In genomic region chr17:48053758-48054237, GRCh38 we compare ENCODE assay signal across 9 cellular contexts. TPM values are rescaled to one million over a fixed set of nuclear protein-coding genes. Genes with fewer than 3 reads are reported as not detected.
DNase-seq lines count a peak whose midpoint lies in the region; ATAC-seq, FAIRE-seq and TF ChIP-seq lines count a peak whose summit lies in the region.
"Had no signal": no experiment of that assay in that cellular context is flagged by ENCODE, and none has a peak within 500 bp of the region (broad histone marks: within the 10 kb centered on the region; RNA-seq: fewer than 3 reads in every experiment).

No MANE protein-coding gene starts in this region.

- no TSS peak for BruUV-seq in HepG2 (replicated peaks; lab: Mats Ljungman, UMichigan)

- POLR2A ChIA-PET in HepG2 (lab: Yijun Ruan, JAX) (interaction anchor here (0.7 kb wide), 1 partner anchor 15 kb away, joined by 3 read pairs; no protein-coding TSS in a partner anchor), GM10248 (lab: Yijun Ruan, JAX) (interaction anchor here (0.9 kb wide), 1 partner anchor 10 kb away, joined by 3 read pairs; no protein-coding TSS in a partner anchor)

- 94% methylated on average over 5 of the region's 6 CpGs for WGBS in HepG2 (ENCODE audit: low lambda C conversion rate)

- TF ChIP-seq CTCF in HepG2 (CRISPR knock-in tag; IDR thresholded peaks at IDR 0.05) (no peak), GM10248 (IDR thresholded peaks at IDR 0.05; ENCODE audit: control extremely low read depth, extremely low read depth, low read depth, missing control alignments) (no peak)

- H3K79me2 ChIP-seq in HepG2 (ENCODE audit: insufficient read depth, low read length), result peaks cover 52% of the 10 kb centered on the region

- H3K36me3 ChIP-seq in adipocyte (ENCODE audit: control insufficient read depth, insufficient read depth, low read length, severe bottlenecking), result peaks cover 36% of the 10 kb centered on the region
- peaks cover 42 to 81% of the 10 kb centered on the region in 2 experiments for H3K36me3 ChIP-seq in HepG2 (replicated peaks in 1 of 2; ENCODE audit: control insufficient read depth in 1 of 2, insufficient read depth in 2 of 2, low read length in 2 of 2)

- H4K20me1 ChIP-seq in HepG2 (ENCODE audit: insufficient read depth, low read length), result peaks cover 45% of the 10 kb centered on the region

- CTCF ChIA-PET in HepG2 (lab: Yijun Ruan, JAX; ENCODE audit: low intra/inter-chr PET ratio, low total read pairs) (no interaction called here), GM10248 (lab: Yijun Ruan, JAX) (interaction anchor here (1.0 to 17.2 kb wide), 2 partner anchors 24 to 27 kb away, joined by 4 to 214 read pairs; no protein-coding TSS in a partner anchor)

- no peaks in the 10 kb centered on the region for H3K27me3 Mint-ChIP-seq in T-helper 1 cell treated with Interleukin-12 subunit alpha and Interleukin-12 subunit beta and Interleukin-4 antibody, amounts not matched to agents 30 μg/mL and 1 μg/mL, for 36 hours (ENCODE audit: low read depth)

- no peaks in the 10 kb centered on the region for H3K9me3 Mint-ChIP-seq in T-helper 1 cell treated with Interleukin-12 subunit alpha and Interleukin-12 subunit beta and Interleukin-4 antibody, amounts not matched to agents 30 μg/mL and 1 μg/mL, for 36 hours

- peak overlapping the region; percentile 75 for H3K27ac Mint-ChIP-seq in T-helper 1 cell treated with Interleukin-12 subunit alpha and Interleukin-12 subunit beta and Interleukin-4 antibody, amounts not matched to agents 30 μg/mL and 1 μg/mL, for 36 hours

- TF ChIP-seq EP300 in HepG2 (IDR thresholded peaks at IDR 0.05; ENCODE audit: low read depth in 2 of 2, low read length in 2 of 2) (no peak), HepG2 (CRISPR knock-in tag; IDR thresholded peaks at IDR 0.05; ENCODE audit: borderline replicate concordance) (no peak)

- TF ChIP-seq POLR2A in HepG2 (IDR thresholded peaks at IDR 0.05; ENCODE audit: insufficient read depth in 1 of 2, low read depth in 2 of 2, low read length in 2 of 2), result no peak

- no peak for TF ChIP-seq RAD21 in HepG2 (CRISPR knock-in tag; IDR thresholded peaks at IDR 0.05)

- no peaks in the 10 kb centered on the region for H3K9me3 ChIP-seq in adipocyte (ENCODE audit: control insufficient read depth, low read length)
- H3K9me3 ChIP-seq in HepG2 (ENCODE audit: low read length), result no peaks in the 10 kb centered on the region

- FAIRE-seq in HepG2 (lab: Jason Lieb, UNC), result no peak
- FAIRE-seq: islet of Langerhans had no signal

- peak overlapping the region; percentile 93 for H3K4me2 ChIP-seq in HepG2 (ENCODE audit: low read depth, low read length)

- intact Hi-C loops in HepG2 (cut with micrococcal nuclease; ENCODE audit: unreplicated experiment), result loop anchor here (2.0 kb wide), 1 partner anchor 21 kb away; no protein-coding TSS in a partner anchor

- H3K27me3 ChIP-seq in adipocyte (replicated peaks; ENCODE audit: control insufficient read depth, insufficient read depth, low read length) (no peaks in the 10 kb centered on the region), HepG2 (ENCODE audit: control insufficient read depth in 1 of 2, insufficient read depth in 2 of 2, low read length in 2 of 2) (no peaks in the 10 kb centered on the region; a peak in 1 of 5 replicates)

- H2AFZ ChIP-seq in HepG2 (ENCODE audit: low read length), result no peak overlapping the region

- DNase-seq in T-helper 1 cell (no peak), adipocyte (ENCODE audit: low read depth) (no peak), HepG2 (ENCODE audit: low spot score) (no peak), GM10248 (ENCODE audit: extremely low spot score) (no peak), DMS53 treated with DMSO at 0.1 percent for 48 hours (lab: John Stamatoyannopoulos, UW; ENCODE audit: unreplicated experiment) (no peak), NCI-H2196 (lab: John Stamatoyannopoulos, UW; ENCODE audit: unreplicated experiment) (no peak)

- peaks cover 67% of the 10 kb centered on the region for H3K36me3 Mint-ChIP-seq in T-helper 1 cell treated with Interleukin-12 subunit alpha and Interleukin-12 subunit beta and Interleukin-4 antibody, amounts not matched to agents 30 μg/mL and 1 μg/mL, for 36 hours (ENCODE audit: low read depth)

- peaks cover 65% of the 10 kb centered on the region for H3K4me1 Mint-ChIP-seq in T-helper 1 cell treated with Interleukin-12 subunit alpha and Interleukin-12 subunit beta and Interleukin-4 antibody, amounts not matched to agents 30 μg/mL and 1 μg/mL, for 36 hours (ENCODE audit: low read depth)

- ATAC-seq in HepG2, result no peak

- H3K4me1 ChIP-seq in adipocyte (ENCODE audit: control insufficient read depth, insufficient read depth, low read length), result peaks cover 55% of the 10 kb centered on the region
- H3K4me1 ChIP-seq in HepG2 (ENCODE audit: insufficient read depth, low read length), result peaks cover 59% of the 10 kb centered on the region

- H3K4me3 ChIP-seq in adipocyte (ENCODE audit: low read length) (peak overlapping the region; percentile 99), HepG2 (replicated peaks in 1 of 3; ENCODE audit: insufficient read depth in 1 of 3, low read depth in 2 of 3, low read length in 3 of 3) (peak overlapping the region in 1 of 3 experiments; percentile 41; a peak in 1 of 6 replicates)

- H3K27ac ChIP-seq in HepG2 (ENCODE audit: extremely low read length, insufficient read depth, low read length) (peak overlapping the region; percentile 83), temporal lobe (ENCODE audit: low read depth, low read length) (peak overlapping the region; percentile 87)

- in situ Hi-C loops in HepG2 (cut with HindIII; ENCODE audit: extremely low pct_ligation_motif_present, low pct_unique_long_range_greater_than_20kb), result no loop called here

- H3K4me3 Mint-ChIP-seq in T-helper 1 cell treated with Interleukin-12 subunit alpha and Interleukin-12 subunit beta and Interleukin-4 antibody, amounts not matched to agents 30 μg/mL and 1 μg/mL, for 36 hours, result no peak overlapping the region

- H3K9ac ChIP-seq in adipocyte (ENCODE audit: low read length) (peak overlapping the region; percentile 99), HepG2 (ENCODE audit: insufficient read depth, low read depth, low read length) (peak overlapping the region; percentile 71; the same call in 1 of the 2 replicates)

RNA-seq across cellular contexts. Expression of gene NFE2L1, which starts 5.6 kb away (rescaled TPM):
- total RNA-seq in HepG2 (2016; rRNA removed; fragmentation: Illumina TruSeq; extraction: Trizol) (53.7 and 67.0 TPM in 2 replicates), temporal lobe (33.2 TPM)
- total RNA-seq in HepG2 (2016; cell fraction: cytosol; rRNA removed; fragmentation: Illumina TruSeq; extraction: Trizol; ENCODE audit: low read depth), result 4.7 and 5.3 TPM in 2 replicates
- total RNA-seq in HepG2 (2016; cell fraction: insoluble cytoplasmic fraction; rRNA removed; fragmentation: Illumina TruSeq; extraction: Trizol), result 48.3 and 75.7 TPM in 2 replicates
- total RNA-seq in HepG2 (2016; cell fraction: membrane; rRNA removed; fragmentation: Illumina TruSeq; extraction: Trizol), result 18.1 and 20.9 TPM in 2 replicates
- total RNA-seq in HepG2 (2016; cell fraction: nucleus; rRNA removed; fragmentation: Illumina TruSeq; extraction: Trizol), result 60.7 and 74.8 TPM in 2 replicates
- 234 and 278 TPM in 2 replicates for polyA plus RNA-seq in HepG2 (2011; rRNA removed)
- polyA plus RNA-seq in HepG2 (2011; cell fraction: cytosol; rRNA removed), result 165 and 176 TPM in 2 replicates
- 160 and 175 TPM in 2 replicates for polyA plus RNA-seq in HepG2 (2011; cell fraction: nucleus; rRNA removed)
- 180 and 241 TPM in 2 replicates for polyA plus RNA-seq in HepG2 (2012)
- 4.2 and 4.4 TPM in 2 replicates for polyA plus RNA-seq in HepG2 (2016; cell fraction: cytosol; fragmentation: Illumina TruSeq; extraction: Trizol; ENCODE audit: low read depth)
- 37.5 and 44.9 TPM in 2 replicates for polyA plus RNA-seq in HepG2 (2016; cell fraction: insoluble cytoplasmic fraction; fragmentation: Illumina TruSeq; extraction: Trizol; ENCODE audit: low read depth)
- 11.3 and 11.8 TPM in 2 replicates for polyA plus RNA-seq in HepG2 (2016; cell fraction: membrane; fragmentation: Illumina TruSeq; extraction: Trizol; ENCODE audit: low read depth)
- polyA plus RNA-seq in HepG2 (2016; cell fraction: nucleus; fragmentation: Illumina TruSeq; extraction: Trizol; ENCODE audit: insufficient read depth, low read depth), result 92.7 and 103 TPM in 2 replicates
- polyA minus RNA-seq in HepG2 (2011; rRNA and poly(A)+ RNA removed; ENCODE audit: low replicate concordance), result 108 and 333 TPM in 2 replicates
- polyA minus RNA-seq in HepG2 (2011; cell fraction: cytosol; rRNA and poly(A)+ RNA removed), result 114 and 124 TPM in 2 replicates
- polyA minus RNA-seq in HepG2 (2011; cell fraction: nucleus; rRNA and poly(A)+ RNA removed), result 57.3 and 65.6 TPM in 2 replicates

RNA-seq across cellular contexts. Expression of gene COPZ2, which starts 16.2 kb away (rescaled TPM):
- 0.74 and 1.5 TPM in 2 replicates for total RNA-seq in HepG2 (2016; rRNA removed; fragmentation: Illumina TruSeq; extraction: Trizol)
- 0.81 and 1.5 TPM in 2 replicates for total RNA-seq in HepG2 (2016; cell fraction: cytosol; rRNA removed; fragmentation: Illumina TruSeq; extraction: Trizol; ENCODE audit: low read depth)
- 0.91 TPM in 1 of 2 replicates, not detected in the other for total RNA-seq in HepG2 (2016; cell fraction: insoluble cytoplasmic fraction; rRNA removed; fragmentation: Illumina TruSeq; extraction: Trizol)
- total RNA-seq in HepG2 (2016; cell fraction: membrane; rRNA removed; fragmentation: Illumina TruSeq; extraction: Trizol), result 0.96 and 1.8 TPM in 2 replicates
- 1.4 TPM in 1 of 2 replicates, not detected in the other for total RNA-seq in HepG2 (2016; cell fraction: nucleus; rRNA removed; fragmentation: Illumina TruSeq; extraction: Trizol)
- 0.48 and 0.61 TPM in 2 replicates for polyA plus RNA-seq in HepG2 (2011; rRNA removed)
- 0.48 and 0.96 TPM in 2 replicates for polyA plus RNA-seq in HepG2 (2011; cell fraction: cytosol; rRNA removed)
- polyA plus RNA-seq in HepG2 (2011; cell fraction: nucleus; rRNA removed), result 0.68 and 0.90 TPM in 2 replicates
- 0.63 and 1.8 TPM in 2 replicates for polyA plus RNA-seq in HepG2 (2012)
- polyA plus RNA-seq in HepG2 (2016; cell fraction: cytosol; fragmentation: Illumina TruSeq; extraction: Trizol; ENCODE audit: low read depth), result 2.3 and 2.4 TPM in 2 replicates
- polyA plus RNA-seq in HepG2 (2016; cell fraction: insoluble cytoplasmic fraction; fragmentation: Illumina TruSeq; extraction: Trizol; ENCODE audit: low read depth), result 0.87 and 4.9 TPM in 2 replicates
- polyA plus RNA-seq in HepG2 (2016; cell fraction: membrane; fragmentation: Illumina TruSeq; extraction: Trizol; ENCODE audit: low read depth), result 1.1 and 2.1 TPM in 2 replicates
- polyA plus RNA-seq in HepG2 (2016; cell fraction: nucleus; fragmentation: Illumina TruSeq; extraction: Trizol; ENCODE audit: insufficient read depth, low read depth), result 2.4 TPM in 1 of 2 replicates, not detected in the other
- polyA minus RNA-seq in HepG2 (2011; rRNA and poly(A)+ RNA removed; ENCODE audit: low replicate concordance), result 0.50 and 0.94 TPM in 2 replicates
- polyA minus RNA-seq in HepG2 (2011; cell fraction: cytosol; rRNA and poly(A)+ RNA removed), result not detected in 2 replicates
- 0.77 TPM in 1 of 2 replicates, not detected in the other for polyA minus RNA-seq in HepG2 (2011; cell fraction: nucleus; rRNA and poly(A)+ RNA removed)
- 2.0 TPM for total RNA-seq in temporal lobe

RNA-seq across cellular contexts. Expression of gene CBX1, which starts 47.5 kb away (rescaled TPM):
- total RNA-seq in HepG2 (2016; rRNA removed; fragmentation: Illumina TruSeq; extraction: Trizol) (108 and 143 TPM in 2 replicates), temporal lobe (89.5 TPM)
- total RNA-seq in HepG2 (2016; cell fraction: cytosol; rRNA removed; fragmentation: Illumina TruSeq; extraction: Trizol; ENCODE audit: low read depth), result 16.2 and 17.8 TPM in 2 replicates
- total RNA-seq in HepG2 (2016; cell fraction: insoluble cytoplasmic fraction; rRNA removed; fragmentation: Illumina TruSeq; extraction: Trizol), result 108 and 140 TPM in 2 replicates
- total RNA-seq in HepG2 (2016; cell fraction: membrane; rRNA removed; fragmentation: Illumina TruSeq; extraction: Trizol), result 67.2 and 72.5 TPM in 2 replicates
- total RNA-seq in HepG2 (2016; cell fraction: nucleus; rRNA removed; fragmentation: Illumina TruSeq; extraction: Trizol), result 42.1 and 47.3 TPM in 2 replicates
- 14.1 and 17.8 TPM in 2 replicates for polyA plus RNA-seq in HepG2 (2011; rRNA removed)
- 10.3 and 14.7 TPM in 2 replicates for polyA plus RNA-seq in HepG2 (2011; cell fraction: cytosol; rRNA removed)
- 6.8 and 9.2 TPM in 2 replicates for polyA plus RNA-seq in HepG2 (2011; cell fraction: nucleus; rRNA removed)
- 50.0 and 59.7 TPM in 2 replicates for polyA plus RNA-seq in HepG2 (2012)
- polyA plus RNA-seq in HepG2 (2016; cell fraction: cytosol; fragmentation: Illumina TruSeq; extraction: Trizol; ENCODE audit: low read depth), result 17.9 and 19.4 TPM in 2 replicates
- 155 TPM in 2 replicates for polyA plus RNA-seq in HepG2 (2016; cell fraction: insoluble cytoplasmic fraction; fragmentation: Illumina TruSeq; extraction: Trizol; ENCODE audit: low read depth)
- polyA plus RNA-seq in HepG2 (2016; cell fraction: membrane; fragmentation: Illumina TruSeq; extraction: Trizol; ENCODE audit: low read depth), result 52.8 TPM in 2 replicates
- polyA plus RNA-seq in HepG2 (2016; cell fraction: nucleus; fragmentation: Illumina TruSeq; extraction: Trizol; ENCODE audit: insufficient read depth, low read depth), result 70.7 and 71.8 TPM in 2 replicates
- polyA minus RNA-seq in HepG2 (2011; rRNA and poly(A)+ RNA removed; ENCODE audit: low replicate concordance), result 6.5 and 6.7 TPM in 2 replicates
- 12.5 and 14.1 TPM in 2 replicates for polyA minus RNA-seq in HepG2 (2011; cell fraction: cytosol; rRNA and poly(A)+ RNA removed)
- 9.0 and 9.3 TPM in 2 replicates for polyA minus RNA-seq in HepG2 (2011; cell fraction: nucleus; rRNA and poly(A)+ RNA removed)

RNA-seq across cellular contexts. Expression of gene SNX11, which starts 53.8 kb away (rescaled TPM):
- total RNA-seq in HepG2 (2016; rRNA removed; fragmentation: Illumina TruSeq; extraction: Trizol) (14.0 and 15.9 TPM in 2 replicates), temporal lobe (11.1 TPM)
- 6.2 and 6.3 TPM in 2 replicates for total RNA-seq in HepG2 (2016; cell fraction: cytosol; rRNA removed; fragmentation: Illumina TruSeq; extraction: Trizol; ENCODE audit: low read depth)
- 13.8 and 15.9 TPM in 2 replicates for total RNA-seq in HepG2 (2016; cell fraction: insoluble cytoplasmic fraction; rRNA removed; fragmentation: Illumina TruSeq; extraction: Trizol)
- total RNA-seq in HepG2 (2016; cell fraction: membrane; rRNA removed; fragmentation: Illumina TruSeq; extraction: Trizol), result 14.3 and 16.5 TPM in 2 replicates
- 11.5 and 12.4 TPM in 2 replicates for total RNA-seq in HepG2 (2016; cell fraction: nucleus; rRNA removed; fragmentation: Illumina TruSeq; extraction: Trizol)
- polyA plus RNA-seq in HepG2 (2011; rRNA removed), result 12.9 and 14.0 TPM in 2 replicates
- polyA plus RNA-seq in HepG2 (2011; cell fraction: cytosol; rRNA removed), result 11.7 and 14.4 TPM in 2 replicates
- 10.4 and 12.3 TPM in 2 replicates for polyA plus RNA-seq in HepG2 (2011; cell fraction: nucleus; rRNA removed)
- 9.6 and 9.7 TPM in 2 replicates for polyA plus RNA-seq in HepG2 (2012)
- polyA plus RNA-seq in HepG2 (2016; cell fraction: cytosol; fragmentation: Illumina TruSeq; extraction: Trizol; ENCODE audit: low read depth), result 4.2 TPM in 2 replicates
- polyA plus RNA-seq in HepG2 (2016; cell fraction: insoluble cytoplasmic fraction; fragmentation: Illumina TruSeq; extraction: Trizol; ENCODE audit: low read depth), result 17.1 and 18.0 TPM in 2 replicates
- 11.9 and 13.2 TPM in 2 replicates for polyA plus RNA-seq in HepG2 (2016; cell fraction: membrane; fragmentation: Illumina TruSeq; extraction: Trizol; ENCODE audit: low read depth)
- 19.4 and 22.2 TPM in 2 replicates for polyA plus RNA-seq in HepG2 (2016; cell fraction: nucleus; fragmentation: Illumina TruSeq; extraction: Trizol; ENCODE audit: insufficient read depth, low read depth)
- 14.4 and 17.8 TPM in 2 replicates for polyA minus RNA-seq in HepG2 (2011; rRNA and poly(A)+ RNA removed; ENCODE audit: low replicate concordance)
- 6.2 and 7.3 TPM in 2 replicates for polyA minus RNA-seq in HepG2 (2011; cell fraction: cytosol; rRNA and poly(A)+ RNA removed)
- 11.1 and 12.1 TPM in 2 replicates for polyA minus RNA-seq in HepG2 (2011; cell fraction: nucleus; rRNA and poly(A)+ RNA removed)
